Comparison of ENCODE assay signal across 8 cellular contexts in the genomic region with DNA sequence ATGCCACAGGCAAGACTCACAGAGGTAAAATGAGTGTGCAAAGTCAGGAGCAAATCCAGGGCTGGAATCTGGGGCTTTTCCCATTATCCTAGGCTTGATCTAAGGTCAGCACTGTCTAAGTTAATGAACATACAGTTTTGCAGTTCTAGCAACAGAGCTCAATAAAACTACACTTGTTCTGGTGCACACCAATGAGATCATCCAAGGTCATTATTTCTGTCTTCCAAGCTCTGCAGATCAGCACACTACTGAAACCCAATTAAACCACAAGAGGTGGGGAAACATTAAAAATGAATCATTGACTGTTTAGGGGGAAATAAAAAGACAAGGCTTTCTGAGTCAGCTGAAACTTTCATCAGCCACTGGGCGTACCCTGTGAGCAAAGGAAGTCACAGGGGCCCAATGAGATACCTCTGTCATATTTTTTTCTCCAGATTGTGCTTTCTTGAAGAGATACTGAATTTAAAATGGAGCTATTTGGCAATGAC.
DNase-seq lines count a peak whose midpoint lies in the region; ATAC-seq, FAIRE-seq and TF ChIP-seq lines count a peak whose summit lies in the region.

No MANE protein-coding gene starts in this region.

- TF ChIP-seq POLR2A in endothelial cell of umbilical vein (IDR thresholded peaks at IDR 0.05; ENCODE audit: low read depth, low read length): no peak

- dilution Hi-C loops in endothelial cell of umbilical vein (cut with MboI; ENCODE audit: extremely low pct_ligation_motif_present, low sequenced_read_pairs): no loop called here

- H3K9me3 ChIP-seq in endothelial cell of umbilical vein (replicated peaks; ENCODE audit: control insufficient read depth, insufficient read depth, low read length): no peaks in the 10 kb centered on the region

- no peaks in the 10 kb centered on the region for H4K20me1 ChIP-seq in endothelial cell of umbilical vein (replicated peaks; ENCODE audit: control insufficient read depth, extremely low read depth, insufficient read depth, low read length)

- DNase-seq in DMS 273 (lab: John Stamatoyannopoulos, UW; ENCODE audit: unreplicated experiment) (peak; percentile 12), DMS 273 treated with DMSO at 0.1 percent for 48 hours (lab: John Stamatoyannopoulos, UW) (no peak), H4 (ENCODE audit: low spot score) (peak; percentile 90), NCI-H2029 treated with DMSO at 0.1 percent for 48 hours (lab: John Stamatoyannopoulos, UW) (peak; percentile 54), endothelial cell of umbilical vein (ENCODE audit: low read depth, low spot score) (peak; percentile 65), retinal pigment epithelial cell (ENCODE audit: low read depth) (peak; percentile 94)
- no peak for DNase-seq in stimulated activated CD8-positive, alpha-beta memory T cell treated with anti-CD3 and anti-CD28 coated beads, Interleukin-4, amount 100 ng/mL, for 48 hours

- H3K27me3 ChIP-seq in endothelial cell of umbilical vein (ENCODE audit: control insufficient read depth in 2 of 2, insufficient read depth in 2 of 2, low read length in 2 of 2): no peaks in the 10 kb centered on the region

- peak overlapping the region; percentile 99 for H3K27ac ChIP-seq in endothelial cell of umbilical vein (ENCODE audit: insufficient read depth, low read depth, low read length)

- intact Hi-C loops in endothelial cell of umbilical vein (cut with micrococcal nuclease): loop anchor here (1.0 kb wide), 2 partner anchors 131 to 1471 kb away; no protein-coding TSS in a partner anchor

- peak overlapping the region; percentile 96 for H3K9ac ChIP-seq in endothelial cell of umbilical vein (replicated peaks; ENCODE audit: extremely low read depth, insufficient read depth, low read length)

- no peaks in the 10 kb centered on the region for H3K79me2 ChIP-seq in endothelial cell of umbilical vein (ENCODE audit: control insufficient read depth, insufficient read depth, low read length)

- FAIRE-seq in endothelial cell of umbilical vein (lab: Jason Lieb, UNC): peak; percentile 89

- POLR2A ChIA-PET in endothelial cell of umbilical vein (lab: Charles Lee): interaction anchor here (0.6 kb wide), 2 partner anchors 258 to 660 kb away, joined by 3 to 5 read pairs; no protein-coding TSS in a partner anchor

- no peak overlapping the region for H3K4me3 ChIP-seq in endothelial cell of umbilical vein (replicated peaks in 1 of 3; ENCODE audit: insufficient read depth in 1 of 3, low read depth in 1 of 3, low read length in 3 of 3)
- no peak overlapping the region for H3K4me3 ChIP-seq in retinal pigment epithelial cell (ENCODE audit: low read length)

- BruUV-seq in endothelial cell of umbilical vein (replicated peaks; lab: Mats Ljungman, UMichigan): no TSS peak

- peak overlapping the region; percentile 25 for H2AFZ ChIP-seq in endothelial cell of umbilical vein (ENCODE audit: low read depth, low read length)

- H3K36me3 ChIP-seq in endothelial cell of umbilical vein (ENCODE audit: control insufficient read depth in 2 of 2, extremely low read depth in 1 of 2, insufficient read depth in 2 of 2, low read length in 2 of 2): no peaks in the 10 kb centered on the region

- CTCF ChIA-PET in endothelial cell of umbilical vein (lab: Charles Lee): interaction anchor here (0.8 to 2.0 kb wide), 10 partner anchors 9 to 427 kb away, joined by 3 to 9 read pairs (median 4); no protein-coding TSS in a partner anchor

- no peaks in the 10 kb centered on the region for H3K9me1 ChIP-seq in endothelial cell of umbilical vein (replicated peaks; ENCODE audit: control insufficient read depth, extremely low read depth, insufficient read depth, low read length)

- peaks cover 54% of the 10 kb centered on the region for H3K4me1 ChIP-seq in endothelial cell of umbilical vein (ENCODE audit: control insufficient read depth, extremely low read depth, insufficient read depth, low read length)

- no peak for ATAC-seq in HG02588 (IDR thresholded peaks at IDR 0.05; ENCODE audit: unreplicated experiment)

- TF ChIP-seq CTCF in endothelial cell of umbilical vein (IDR thresholded peaks at IDR 0.05; ENCODE audit: extremely low read depth in 1 of 2, insufficient read depth in 1 of 2, low read depth in 1 of 2, low read length in 2 of 2) (no peak), retinal pigment epithelial cell (conservative IDR thresholded peaks at IDR 0.05; ENCODE audit: low read depth, low read length) (no peak)

- H3K4me2 ChIP-seq in endothelial cell of umbilical vein (ENCODE audit: insufficient read depth, low read length): peak overlapping the region; percentile 78

TF ChIP-seq in endothelial cell of umbilical vein, 7 proteins besides CTCF, POLR2A, EP300 and RAD21:
- TF ChIP-seq POLR2AphosphoS5 (IDR thresholded peaks at IDR 0.05; ENCODE audit: insufficient read depth, low read depth, low read length): no peak
- TF ChIP-seq JUN (IDR thresholded peaks at IDR 0.05; ENCODE audit: borderline replicate concordance, insufficient read depth, insufficient read length, low read depth): peak; percentile 37
- peak; percentile 25 for TF ChIP-seq GATA2 (IDR thresholded peaks at IDR 0.05; ENCODE audit: insufficient read depth, insufficient read length, low read depth, low read length)
- TF ChIP-seq, protein P1, sequence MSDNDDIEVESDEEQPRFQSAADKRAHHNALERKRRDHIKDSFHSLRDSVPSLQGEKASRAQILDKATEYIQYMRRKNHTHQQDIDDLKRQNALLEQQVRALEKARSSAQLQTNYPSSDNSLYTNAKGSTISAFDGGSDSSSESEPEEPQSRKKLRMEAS (IDR thresholded peaks at IDR 0.05; ENCODE audit: insufficient read depth, insufficient read length): no peak
- peak; percentile 85 for TF ChIP-seq FOS (IDR thresholded peaks at IDR 0.05; ENCODE audit: borderline replicate concordance, insufficient read depth, low read length)
- TF ChIP-seq EZH2 (IDR thresholded peaks at IDR 0.05; ENCODE audit: borderline replicate concordance, low read depth, low read length, severe bottlenecking): no peak
- TF ChIP-seq MYC (IDR thresholded peaks at IDR 0.05; ENCODE audit: low read depth, low read length): no peak
TF ChIP-seq in endothelial cell of umbilical vein: peak in this region for 3.

Comparison
In these comparisons a context has a peak if more than half of its experiments do, and no peak if none do; other contexts are left out.
1. DNase-seq: peak in DMS 273 (single experiment), H4 (single experiment), NCI-H2029 treated with DMSO at 0.1 percent for 48 hours (single experiment), endothelial cell of umbilical vein (single experiment) and retinal pigment epithelial cell (single experiment); none in DMS 273 treated with DMSO at 0.1 percent for 48 hours (single experiment) and stimulated activated CD8-positive, alpha-beta memory T cell treated with anti-CD3 and anti-CD28 coated beads, Interleukin-4, amount 100 ng/mL, for 48 hours (single experiment).